Comparison of ENCODE assay signal across 8 cellular contexts in genomic region chr10:23448802-23449570, GRCh38. TPM values are rescaled to one million over a fixed set of nuclear protein-coding genes. Genes with fewer than 3 reads are reported as not detected.
A peak's percentile ranks its signal among the peaks of the same experiment; 100 is the strongest.
DNase-seq lines count a peak whose midpoint lies in the region; ATAC-seq and TF ChIP-seq lines count a peak whose summit lies in the region.

No MANE protein-coding gene starts in this region.

- H3K4me1 ChIP-seq in aorta (ENCODE audit: control insufficient read depth in 1 of 2, insufficient read depth in 2 of 2, low read length in 2 of 2): no peaks in the 10 kb centered on the region
- peaks cover 11% of the 10 kb centered on the region for H3K4me1 ChIP-seq in right cardiac atrium (ENCODE audit: control insufficient read depth, insufficient read depth, low read length)

- no peak for TF ChIP-seq POLR2A in GM18505 (IDR thresholded peaks at IDR 0.05; ENCODE audit: borderline replicate concordance, extremely low read depth, insufficient read depth, insufficient read length)

- peak; percentile 4 for DNase-seq in LHCN-M2 (ENCODE audit: low read depth)
- peak; percentile 47 for DNase-seq in globus pallidus (ENCODE audit: low spot score)
- DNase-seq in occipital lobe (lab: John Stamatoyannopoulos, UW): no peak
- no peak for DNase-seq in aorta
- DNase-seq in NCI-H226: no peak
- no peak for DNase-seq in right cardiac atrium

- 82 to 86% methylated on average over 7 of the region's 7 CpGs for WGBS in aorta, 2 donors
- 70% methylated on average over 7 of the region's 7 CpGs for WGBS in right cardiac atrium

- no peaks in the 10 kb centered on the region for H3K9me3 ChIP-seq in aorta (ENCODE audit: control insufficient read depth, low read length)
- no peaks in the 10 kb centered on the region for H3K9me3 ChIP-seq in right cardiac atrium (ENCODE audit: control insufficient read depth, low read length)

- intact Hi-C loops in aorta (cut with DNase I) (no loop called here), right cardiac atrium (cut with DNase I) (no loop called here)

- H3K27me3 ChIP-seq in aorta (ENCODE audit: control insufficient read depth in 1 of 2, insufficient read depth in 2 of 2, low read length in 1 of 2) (no peaks in the 10 kb centered on the region), right cardiac atrium (ENCODE audit: control insufficient read depth, insufficient read depth) (no peaks in the 10 kb centered on the region)

- no peak overlapping the region for H3K27ac ChIP-seq in aorta (ENCODE audit: low read depth in 1 of 2, low read length in 2 of 2)
- H3K27ac ChIP-seq in right cardiac atrium (ENCODE audit: low read length): no peak overlapping the region

- H3K36me3 ChIP-seq in aorta (ENCODE audit: control insufficient read depth in 1 of 2, insufficient read depth in 2 of 2, low read length in 1 of 2): no peaks in the 10 kb centered on the region

- no peak overlapping the region for H3K4me3 ChIP-seq in aorta (ENCODE audit: low read length in 2 of 2)
- no peak overlapping the region for H3K4me3 ChIP-seq in right cardiac atrium (ENCODE audit: low read length)

- ATAC-seq in GM18505 (IDR thresholded peaks at IDR 0.05; ENCODE audit: unreplicated experiment) (peak; percentile 89), GM21737 (IDR thresholded peaks at IDR 0.05; ENCODE audit: unreplicated experiment) (peak; percentile 87), aorta (ENCODE audit: low FRiP score) (no peak), right cardiac atrium (no peak)

RNA-seq across cellular contexts. Expression of gene OTUD1, which starts 10.1 kb away (rescaled TPM):
- total RNA-seq in LHCN-M2 (2014; rRNA removed): 3.7 and 3.8 TPM in 2 replicates
- polyA plus RNA-seq in LHCN-M2 (2012): 1.7 TPM
- 17.8 TPM for total RNA-seq in occipital lobe
- 10 to 100 TPM; 19.8 to 23.5 TPM for total RNA-seq in aorta
- polyA plus RNA-seq in aorta: 10 to 100 TPM in 1 of 2 donors, 1 to 10 TPM in 1; 8.0 to 10.4 TPM
- total RNA-seq in right cardiac atrium: 10 to 100 TPM; 13.5 to 17.8 (median 14.2) TPM
- polyA plus RNA-seq in right cardiac atrium: 27.3 TPM

Comparison
In these comparisons a context has a peak if more than half of its experiments do, and no peak if none do; other contexts are left out.
1. ATAC-seq: peak in GM18505 (single experiment) and GM21737 (single experiment); none in aorta (single experiment) and right cardiac atrium (0 of 2).
2. DNase-seq: peak in LHCN-M2 (single experiment) and globus pallidus (single experiment); none in occipital lobe (single experiment), aorta (0 of 2), NCI-H226 (single experiment) and right cardiac atrium (0 of 3).